In genomic region chr1:237570530-237570929, GRCh38 we compare ENCODE assay signal across 1 cellular context.
TF ChIP-seq lines count a peak whose summit lies in the region.

No MANE protein-coding gene starts in this region.

TF ChIP-seq in GM12878, 131 proteins besides CTCF, POLR2A, EP300 and RAD21 (continued from another document):
- TF ChIP-seq POU2F2 (IDR thresholded peaks at IDR 0.05; ENCODE audit: borderline replicate concordance, low read depth, low read length) (no peak), KAT2A (conservative IDR thresholded peaks at IDR 0.05; ENCODE audit: control insufficient read depth, low read depth, low read length) (no peak), SP1 (IDR thresholded peaks at IDR 0.05; ENCODE audit: low read depth, low read length) (no peak), ATF7 (IDR thresholded peaks at IDR 0.05; ENCODE audit: low read depth) (no peak), EZH2 (IDR thresholded peaks at IDR 0.05; ENCODE audit: borderline replicate concordance, control insufficient read depth, low read depth, low read length) (no peak), PAX5 (IDR thresholded peaks at IDR 0.05; ENCODE audit: borderline replicate concordance, low read depth, low read length) (no peak), CBX5 (IDR thresholded peaks at IDR 0.05; ENCODE audit: low read depth) (no peak), ZNF687 (IDR thresholded peaks at IDR 0.05) (no peak), HDAC6 (IDR thresholded peaks at IDR 0.05; ENCODE audit: unreplicated experiment) (no peak), BACH1 (IDR thresholded peaks at IDR 0.05; ENCODE audit: borderline replicate concordance) (no peak), NFXL1 (IDR thresholded peaks at IDR 0.05; ENCODE audit: borderline replicate concordance) (no peak), DPF2 (IDR thresholded peaks at IDR 0.05) (no peak), JUNB (IDR thresholded peaks at IDR 0.05) (no peak)
TF ChIP-seq in GM12878: peak in this region for 0.
